Comparison of ENCODE assay signal across 8 cellular contexts in genomic region chr6:142872376-142872775, GRCh38.
DNase-seq lines count a peak whose midpoint lies in the region; ATAC-seq and TF ChIP-seq lines count a peak whose summit lies in the region.

No MANE protein-coding gene starts in this region.

- 42 to 57% methylated on average over 3 of the region's 3 CpGs for WGBS in testis, 2 donors

- H3K9me3 Mint-ChIP-seq in stimulated activated naive CD8-positive, alpha-beta T cell treated with anti-CD3 and anti-CD28 coated beads, Interleukin-15, Interleukin-2, amounts not matched to agents 100 ng/mL and 50 ng/mL, for 24 hours: no peaks in the 10 kb centered on the region
- H3K9me3 Mint-ChIP-seq in stimulated activated naive CD8-positive, alpha-beta T cell treated with anti-CD3 and anti-CD28 coated beads, Interleukin-15, amount 100 ng/mL, for 72 hours: peaks cover 0 to 1% of the 10 kb centered on the region in 2 donors

- H3K4me3 ChIP-seq in breast epithelium (peak overlapping the region in 1 of 3 donors; percentile 20), left lung (no peak overlapping the region), testis (no peak overlapping the region)

- H3K9me3 ChIP-seq in breast epithelium (no peaks in the 10 kb centered on the region), left lung (no peaks in the 10 kb centered on the region), testis (no peaks in the 10 kb centered on the region)

- H3K27me3 Mint-ChIP-seq in stimulated activated naive CD8-positive, alpha-beta T cell treated with anti-CD3 and anti-CD28 coated beads, Interleukin-15, Interleukin-2, amounts not matched to agents 100 ng/mL and 50 ng/mL, for 24 hours: no peaks in the 10 kb centered on the region
- no peaks in the 10 kb centered on the region for H3K27me3 Mint-ChIP-seq in stimulated activated naive CD8-positive, alpha-beta T cell treated with anti-CD3 and anti-CD28 coated beads, Interleukin-15, amount 100 ng/mL, for 72 hours

- no peak for ATAC-seq in stimulated activated naive CD8-positive, alpha-beta T cell treated with anti-CD3 and anti-CD28 coated beads, Interleukin-15, amount 100 ng/mL, for 72 hours
- no peak for ATAC-seq in left lung

- H3K27ac Mint-ChIP-seq in stimulated activated naive CD8-positive, alpha-beta T cell treated with anti-CD3 and anti-CD28 coated beads, Interleukin-15, Interleukin-2, amounts not matched to agents 100 ng/mL and 50 ng/mL, for 24 hours: peak overlapping the region; percentile 85
- H3K27ac Mint-ChIP-seq in stimulated activated naive CD8-positive, alpha-beta T cell treated with anti-CD3 and anti-CD28 coated beads, Interleukin-15, amount 100 ng/mL, for 72 hours: peak overlapping the region in 1 of 2 donors; percentile 87

- H3K36me3 ChIP-seq in breast epithelium (no peaks in the 10 kb centered on the region), left lung (no peaks in the 10 kb centered on the region), testis (ENCODE audit: low read depth, missing control alignments) (no peaks in the 10 kb centered on the region)

- DNase-seq in stimulated activated naive CD8-positive, alpha-beta T cell treated with anti-CD3 and anti-CD28 coated beads, Interleukin-15, amount 100 ng/mL, for 72 hours: no peak
- no peak for DNase-seq in breast epithelium (ENCODE audit: low spot score in 2 of 2)
- DNase-seq in left lung: no peak
- DNase-seq in testis: no peak
- no peak for DNase-seq in COLO668 (lab: John Stamatoyannopoulos, UW; ENCODE audit: unreplicated experiment)
- no peak for DNase-seq in central memory CD4-positive, alpha-beta T cell
- DNase-seq in anterior cingulate cortex (lab: John Stamatoyannopoulos, UW): no peak

- intact Hi-C loops in breast epithelium (cut with DNase I; ENCODE audit: low total_unique reads): no loop called here
- intact Hi-C loops in left lung (cut with DNase I): no loop called here
- intact Hi-C loops in testis (cut with DNase I; ENCODE audit: low total_unique reads): loop anchor here (10.0 kb wide), 1 partner anchor 72 kb away; the partner anchor contains the start of gene HIVEP2

- peak overlapping the region; percentile 28 for H3K4me3 Mint-ChIP-seq in stimulated activated naive CD8-positive, alpha-beta T cell treated with anti-CD3 and anti-CD28 coated beads, Interleukin-15, Interleukin-2, amounts not matched to agents 100 ng/mL and 50 ng/mL, for 24 hours
- H3K4me3 Mint-ChIP-seq in stimulated activated naive CD8-positive, alpha-beta T cell treated with anti-CD3 and anti-CD28 coated beads, Interleukin-15, amount 100 ng/mL, for 72 hours: peak overlapping the region in 1 of 2 donors; percentile 33

- H3K36me3 Mint-ChIP-seq in stimulated activated naive CD8-positive, alpha-beta T cell treated with anti-CD3 and anti-CD28 coated beads, Interleukin-15, Interleukin-2, amounts not matched to agents 100 ng/mL and 50 ng/mL, for 24 hours (ENCODE audit: low read depth): peaks cover 37% of the 10 kb centered on the region

- no peak for TF ChIP-seq POLR2A in breast epithelium (IDR thresholded peaks at IDR 0.05)
- TF ChIP-seq POLR2A in testis (IDR thresholded peaks at IDR 0.05): no peak

- peaks cover 95% of the 10 kb centered on the region for H3K4me1 Mint-ChIP-seq in stimulated activated naive CD8-positive, alpha-beta T cell treated with anti-CD3 and anti-CD28 coated beads, Interleukin-15, Interleukin-2, amounts not matched to agents 100 ng/mL and 50 ng/mL, for 24 hours (ENCODE audit: low read depth)
- peaks cover 91% of the 10 kb centered on the region for H3K4me1 Mint-ChIP-seq in stimulated activated naive CD8-positive, alpha-beta T cell treated with anti-CD3 and anti-CD28 coated beads, Interleukin-15, amount 100 ng/mL, for 72 hours

- peak overlapping the region; percentile 62 to 64 for H3K27ac ChIP-seq in breast epithelium
- peak overlapping the region; percentile 49 to 65 for H3K27ac ChIP-seq in left lung
- H3K27ac ChIP-seq in testis: peak overlapping the region in 1 of 2 donors; percentile 63

- H3K27me3 ChIP-seq in breast epithelium: no peaks in the 10 kb centered on the region
- no peaks in the 10 kb centered on the region for H3K27me3 ChIP-seq in left lung
- H3K27me3 ChIP-seq in testis: no peaks in the 10 kb centered on the region

- no peak for TF ChIP-seq CTCF in breast epithelium (IDR thresholded peaks at IDR 0.05)
- TF ChIP-seq CTCF in left lung (IDR thresholded peaks at IDR 0.05): no peak
- no peak for TF ChIP-seq CTCF in testis (IDR thresholded peaks at IDR 0.05)

- H3K4me1 ChIP-seq in breast epithelium (no peaks in the 10 kb centered on the region), left lung (peaks cover 3 to 46% of the 10 kb centered on the region in 2 donors), testis (peaks cover 15% of the 10 kb centered on the region)
